Comparison of ENCODE assay signal across 8 cellular contexts in the genomic region with DNA sequence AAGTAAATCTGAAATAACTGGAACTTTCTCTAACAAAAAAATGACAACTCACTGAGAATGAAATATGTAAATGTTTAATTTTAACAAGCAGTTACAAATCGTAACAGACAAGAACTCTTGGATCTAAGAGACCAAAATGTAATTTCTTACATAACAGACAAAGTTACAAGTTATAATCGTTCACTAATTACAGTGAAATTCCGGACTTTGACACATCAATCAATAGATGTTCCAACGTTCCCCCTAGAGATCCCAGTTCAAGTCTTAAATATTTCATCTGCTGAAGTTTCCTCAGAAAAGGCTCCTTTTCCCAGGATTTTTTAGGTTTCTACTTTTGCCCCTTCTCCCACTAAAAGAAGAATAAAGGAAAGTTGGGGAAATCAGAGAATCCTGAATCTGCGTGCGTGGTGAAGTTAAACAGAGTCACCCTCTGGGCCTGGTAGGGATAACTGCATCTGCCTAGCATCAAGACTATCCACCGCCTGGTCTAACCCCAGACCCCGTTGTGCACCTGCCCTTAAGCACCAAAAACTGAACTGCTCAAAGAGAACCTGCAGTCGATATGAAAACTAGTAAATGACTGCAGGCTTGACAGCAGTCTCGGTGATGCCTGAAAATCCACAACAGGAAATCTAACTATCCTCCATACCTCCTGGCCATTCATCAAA. TPM values are rescaled to one million over a fixed set of nuclear protein-coding genes. Genes with fewer than 3 reads are reported as not detected.
A peak's percentile ranks its signal among the peaks of the same experiment; 100 is the strongest.
DNase-seq lines count a peak whose midpoint lies in the region; ATAC-seq and TF ChIP-seq lines count a peak whose summit lies in the region.

No MANE protein-coding gene starts in this region.

- ATAC-seq in Right ventricle myocardium inferior (no peak), lung (ENCODE audit: insufficient read depth, low FRiP score) (no peak), HG02884 (IDR thresholded peaks at IDR 0.05; ENCODE audit: unreplicated experiment) (no peak)

- TF ChIP-seq CTCF in right atrium auricular region (IDR thresholded peaks at IDR 0.05) (no peak), brain microvascular endothelial cell (IDR thresholded peaks at IDR 0.05; ENCODE audit: low read depth, low read length, missing control alignments) (no peak), lung (IDR thresholded peaks at IDR 0.05; ENCODE audit: control extremely low read depth, extremely low read depth) (no peak)

- no peak for DNase-seq in right atrium auricular region (ENCODE audit: low spot score)
- no peak for DNase-seq in Right ventricle myocardium inferior (ENCODE audit: missing footprints)
- DNase-seq in NT2/D1 (ENCODE audit: low read depth, low spot score): no peak
- peak; percentile 9 for DNase-seq in brain microvascular endothelial cell
- DNase-seq in lung (ENCODE audit: low spot score): no peak
- no peak for DNase-seq in kidney glomerular epithelial cell (lab: John Stamatoyannopoulos, UW)

- H3K27ac ChIP-seq in right atrium auricular region: peak overlapping the region; percentile 98
- peak overlapping the region; percentile 65 for H3K27ac ChIP-seq in brain microvascular endothelial cell
- peak overlapping the region; percentile 99 for H3K27ac ChIP-seq in lung (ENCODE audit: low read depth in 1 of 2, low read length in 1 of 2)
- H3K27ac ChIP-seq in thymus (ENCODE audit: low read depth): peak overlapping the region; percentile 64

- H3K9me3 ChIP-seq in right atrium auricular region (no peaks in the 10 kb centered on the region), NT2/D1 (ENCODE audit: insufficient read depth, low read length) (no peaks in the 10 kb centered on the region), lung (ENCODE audit: control insufficient read depth in 2 of 2, insufficient read depth in 1 of 2, low read length in 1 of 2) (no peaks in the 10 kb centered on the region), thymus (ENCODE audit: control insufficient read depth) (no peaks in the 10 kb centered on the region)

- intact Hi-C loops in Right ventricle myocardium inferior (cut with DNase I): loop anchor here (2.0 to 5.0 kb wide), 5 partner anchors 60 to 205 kb away; a partner anchor contains a TSS

- H3K4me1 ChIP-seq in right atrium auricular region (peaks cover 0 to 60% of the 10 kb centered on the region in 2 donors), NT2/D1 (ENCODE audit: insufficient read depth, insufficient read length) (no peaks in the 10 kb centered on the region), lung (ENCODE audit: control insufficient read depth in 2 of 2, insufficient read depth in 2 of 2, low read length in 2 of 2) (peaks cover 3 to 16% of the 10 kb centered on the region in 2 donors), thymus (ENCODE audit: control insufficient read depth, insufficient read depth, low read length) (peaks cover 8% of the 10 kb centered on the region)

- in situ Hi-C loops in brain microvascular endothelial cell (cut with HindIII; ENCODE audit: low pct_ligation_motif_present, low sequenced_read_pairs): no loop called here

- WGBS in lung, 2 donors: 14 to 29% methylated on average over 10 of the region's 10 CpGs
- WGBS in thymus: 46% methylated on average over 10 of the region's 10 CpGs

- H3K4me3 ChIP-seq in right atrium auricular region (peak overlapping the region; percentile 87 to 94), NT2/D1 (ENCODE audit: insufficient read length, low read depth) (peak overlapping the region; percentile 51), brain microvascular endothelial cell (ENCODE audit: low read depth, low read length) (peak overlapping the region; percentile 91), lung (peak overlapping the region; percentile 92), thymus (ENCODE audit: low read length) (peak overlapping the region; percentile 86)

- no peaks in the 10 kb centered on the region for H3K27me3 ChIP-seq in right atrium auricular region
- H3K27me3 ChIP-seq in NT2/D1 (ENCODE audit: insufficient read depth, insufficient read length): peaks cover 2% of the 10 kb centered on the region
- H3K27me3 ChIP-seq in brain microvascular endothelial cell (replicated peaks): no peaks in the 10 kb centered on the region
- no peaks in the 10 kb centered on the region for H3K27me3 ChIP-seq in lung (ENCODE audit: control insufficient read depth, insufficient read depth)
- no peaks in the 10 kb centered on the region for H3K27me3 ChIP-seq in thymus (ENCODE audit: control insufficient read depth, insufficient read depth)

- H3K36me3 ChIP-seq in right atrium auricular region: no peaks in the 10 kb centered on the region
- no peaks in the 10 kb centered on the region for H3K36me3 ChIP-seq in NT2/D1 (ENCODE audit: insufficient read depth, insufficient read length, low read length)
- H3K36me3 ChIP-seq in brain microvascular endothelial cell (replicated peaks): no peaks in the 10 kb centered on the region
- H3K36me3 ChIP-seq in lung (ENCODE audit: control insufficient read depth in 2 of 2, insufficient read depth in 2 of 2, low read length in 2 of 2): peaks cover 0 to 3% of the 10 kb centered on the region in 2 donors
- H3K36me3 ChIP-seq in thymus (ENCODE audit: control insufficient read depth, insufficient read depth): no peaks in the 10 kb centered on the region

- H3K9ac ChIP-seq in NT2/D1 (ENCODE audit: insufficient read length, low read depth): peak overlapping the region; percentile 74

RNA-seq across cellular contexts. Expression of a gene that starts 2.3 kb away (rescaled TPM):
- total RNA-seq in right atrium auricular region: 10 to 100 TPM; 17.7 to 24.5 TPM
- total RNA-seq in Right ventricle myocardium inferior: 34.0 TPM
- total RNA-seq in lung: 10 to 100 TPM; 30.7 to 65.8 TPM
- 10 to 100 TPM; 16.4 to 55.4 TPM for polyA plus RNA-seq in lung
- polyA plus RNA-seq in thymus: 42.2 TPM
